1 cellular context compared by ENCODE assay signal in the genomic region with DNA sequence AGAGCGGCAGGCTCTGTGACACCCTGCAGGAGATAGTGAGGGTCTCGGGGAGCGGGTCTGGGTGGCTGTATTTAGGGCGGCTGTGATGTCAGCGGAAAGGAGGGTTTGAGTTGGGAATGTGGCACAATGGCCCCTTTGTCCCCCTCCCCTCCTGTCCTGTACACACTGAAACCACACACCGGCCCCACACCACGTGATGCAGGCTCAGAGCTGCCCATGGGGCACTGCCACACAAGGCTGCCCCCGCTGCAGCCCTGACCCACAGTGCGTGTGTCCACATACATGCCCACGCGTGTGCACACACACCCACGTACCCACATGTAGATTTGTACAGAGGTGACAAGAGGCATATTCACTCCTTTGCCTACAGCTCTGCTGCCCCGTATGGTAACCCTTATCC.
TF ChIP-seq lines count a peak whose summit lies in the region.

No MANE protein-coding gene starts in this region.

TF ChIP-seq in H1, 55 proteins besides CTCF, POLR2A, EP300 and RAD21:
- no peak for TF ChIP-seq TCF12 (IDR thresholded peaks at IDR 0.05; ENCODE audit: low read depth, low read length)
- TF ChIP-seq KDM1A (IDR thresholded peaks at IDR 0.05; ENCODE audit: borderline replicate concordance, low read length), result no peak
- no peak for TF ChIP-seq SAP30 (IDR thresholded peaks at IDR 0.05; ENCODE audit: insufficient read depth, insufficient replicate concordance, low read length)
- no peak for TF ChIP-seq BACH1 (IDR thresholded peaks at IDR 0.05; ENCODE audit: low read length)
- no peak for TF ChIP-seq JUND (IDR thresholded peaks at IDR 0.05; ENCODE audit: low read length)
- TF ChIP-seq CREB1 (IDR thresholded peaks at IDR 0.05), result no peak
- TF ChIP-seq GTF2F1 (IDR thresholded peaks at IDR 0.05; ENCODE audit: borderline replicate concordance, low read depth, low read length), result no peak
- TF ChIP-seq CEBPB (IDR thresholded peaks at IDR 0.05; ENCODE audit: low read depth, low read length), result no peak
- no peak for TF ChIP-seq CTBP2 (IDR thresholded peaks at IDR 0.05; ENCODE audit: borderline replicate concordance, insufficient read depth, insufficient read length, low read length)
- TF ChIP-seq ATF3 (IDR thresholded peaks at IDR 0.05; ENCODE audit: insufficient read depth, low read depth, low read length), result no peak
- TF ChIP-seq MAX (IDR thresholded peaks at IDR 0.05), result no peak
- no peak for TF ChIP-seq HDAC2 (IDR thresholded peaks at IDR 0.05; ENCODE audit: borderline replicate concordance in 1 of 2, low read depth in 2 of 2, low read length in 2 of 2)
- no peak for TF ChIP-seq RFX5 (IDR thresholded peaks at IDR 0.05; ENCODE audit: borderline replicate concordance, low read depth, low read length)
- no peak for TF ChIP-seq MAFK (IDR thresholded peaks at IDR 0.05; ENCODE audit: low read depth, low read length)
- TF ChIP-seq, protein P1, sequence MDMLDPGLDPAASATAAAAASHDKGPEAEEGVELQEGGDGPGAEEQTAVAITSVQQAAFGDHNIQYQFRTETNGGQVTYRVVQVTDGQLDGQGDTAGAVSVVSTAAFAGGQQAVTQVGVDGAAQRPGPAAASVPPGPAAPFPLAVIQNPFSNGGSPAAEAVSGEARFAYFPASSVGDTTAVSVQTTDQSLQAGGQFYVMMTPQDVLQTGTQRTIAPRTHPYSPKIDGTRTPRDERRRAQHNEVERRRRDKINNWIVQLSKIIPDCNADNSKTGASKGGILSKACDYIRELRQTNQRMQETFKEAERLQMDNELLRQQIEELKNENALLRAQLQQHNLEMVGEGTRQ (IDR thresholded peaks at IDR 0.05; ENCODE audit: low read length), result no peak
